In genomic region chr5:132886064-132886823, GRCh38 we compare ENCODE assay signal across 1 cellular context.
TF ChIP-seq lines count a peak whose summit lies in the region.

No MANE protein-coding gene starts in this region.

TF ChIP-seq in IMR-90, 13 proteins besides CTCF, POLR2A, EP300 and RAD21:
- TF ChIP-seq CHD1 (IDR thresholded peaks at IDR 0.05; ENCODE audit: low read depth, low read length) (no peak), MAFK (IDR thresholded peaks at IDR 0.05; ENCODE audit: low read depth, low read length) (peak; percentile 46; the same call in 1 of the 2 replicates), RCOR1 (IDR thresholded peaks at IDR 0.05; ENCODE audit: insufficient replicate concordance, low read length) (no peak)
